In the genomic region with DNA sequence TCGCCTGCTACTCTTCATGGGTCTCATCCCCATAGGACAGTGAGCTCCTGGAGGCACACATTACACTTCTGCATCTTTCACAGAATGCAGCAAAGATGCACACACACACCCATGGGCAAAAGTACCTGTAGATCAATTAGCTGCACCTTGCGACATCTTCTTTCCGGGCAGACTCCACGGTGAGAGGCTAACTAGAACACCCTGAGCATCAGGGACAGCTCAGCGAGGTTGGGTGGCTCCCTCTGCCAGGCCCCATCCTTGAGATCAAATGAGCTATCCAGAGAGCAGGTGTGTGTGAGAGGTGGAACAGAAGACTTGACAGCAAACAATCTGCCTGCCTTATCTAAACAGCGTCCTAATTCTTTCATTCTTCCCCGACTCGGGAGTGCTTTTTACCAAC, we compare ENCODE assay signal across 25 cellular contexts.
DNase-seq lines count a peak whose midpoint lies in the region; ATAC-seq, FAIRE-seq and TF ChIP-seq lines count a peak whose summit lies in the region.
"Had no signal": no experiment of that assay in that cellular context is flagged by ENCODE, and none has a peak within 500 bp of the region (broad histone marks: within the 10 kb centered on the region; RNA-seq: fewer than 3 reads in every experiment).

No MANE protein-coding gene starts in this region.

- H3K27me3 ChIP-seq in esophagus muscularis mucosa (no peaks in the 10 kb centered on the region), prostate gland (replicated peaks; ENCODE audit: insufficient read depth) (no peaks in the 10 kb centered on the region)

- no peak overlapping the region for H3K4me3 Mint-ChIP-seq in progenitor cell of endocrine pancreas (ENCODE audit: low read depth)
- H3K4me3 Mint-ChIP-seq: activated naive CD4-positive, alpha-beta T cell treated with anti-CD3 and anti-CD28 coated beads for 36 hours; T-cell had no signal

- H3K36me3 Mint-ChIP-seq in progenitor cell of endocrine pancreas (ENCODE audit: insufficient read depth) = peaks cover 2% of the 10 kb centered on the region

- ATAC-seq in left ventricle myocardium superior (no peak), Right ventricle myocardium inferior (no peak), GM19452 (IDR thresholded peaks at IDR 0.05; ENCODE audit: unreplicated experiment) (no peak)
- ATAC-seq: PC-3, T-cell had no signal

- TF ChIP-seq POLR2A in esophagus muscularis mucosa (IDR thresholded peaks at IDR 0.05; ENCODE audit: low read depth) (no peak), prostate gland (IDR thresholded peaks at IDR 0.05) (no peak)

- H3K9me3 Mint-ChIP-seq in progenitor cell of endocrine pancreas (ENCODE audit: low read depth) = no peaks in the 10 kb centered on the region
- H3K9me3 Mint-ChIP-seq: activated naive CD4-positive, alpha-beta T cell treated with anti-CD3 and anti-CD28 coated beads for 36 hours; T-cell had no signal

- H3K27ac ChIP-seq in esophagus muscularis mucosa (replicated peaks in 1 of 4) = peak overlapping the region in 3 of 4 donors; percentile 64 to 68 (median 65)
- H3K27ac ChIP-seq in prostate gland = no peak overlapping the region
- H3K27ac ChIP-seq: C4-2B had no signal

- H3K4me3 ChIP-seq in esophagus muscularis mucosa = no peak overlapping the region
- no peak overlapping the region for H3K4me3 ChIP-seq in prostate gland

- peak; percentile 9 for DNase-seq in left ventricle myocardium superior
- DNase-seq in Right ventricle myocardium inferior (ENCODE audit: missing footprints) = no peak
- no peak for DNase-seq in esophagus muscularis mucosa (ENCODE audit: extremely low spot score)
- no peak for DNase-seq in progenitor cell of endocrine pancreas (ENCODE audit: low spot score, unreplicated experiment)
- no peak for DNase-seq in NK-92 (lab: John Stamatoyannopoulos, UW; ENCODE audit: unreplicated experiment)
- no peak for DNase-seq in D721Med (ENCODE audit: insufficient read length, low spot score)
- no peak for DNase-seq in prostate gland (ENCODE audit: low spot score)
- DNase-seq: activated CD4-positive, alpha-beta T cell treated with anti-CD3 and anti-CD28 coated beads for 1 hour; activated CD8-positive, alpha-beta memory T cell treated with anti-CD3 and anti-CD28 coated beads for 24 hours; activated naive CD4-positive, alpha-beta T cell treated with anti-CD3 and anti-CD28 coated beads for 36 hours; activated T-cell treated with anti-CD3 and anti-CD28 coated beads, Interleukin-2, amount 50 U/mL, for 48 hours; amniotic stem cell; Calu3; effector CD4-positive, alpha-beta T cell; HCEC 1CT; kidney; NCI-H2227 treated with DMSO at 0.1 percent for 48 hours; NCI-H82; PC-3; SIG-M5; T-cell had no signal

- peak overlapping the region; percentile 9 for H3K27ac Mint-ChIP-seq in progenitor cell of endocrine pancreas
- H3K27ac Mint-ChIP-seq: activated naive CD4-positive, alpha-beta T cell treated with anti-CD3 and anti-CD28 coated beads for 36 hours; T-cell had no signal

- peaks cover 23 to 82% (median 70%) of the 10 kb centered on the region in 4 donors for H3K36me3 ChIP-seq in esophagus muscularis mucosa
- peaks cover 0 to 4% of the 10 kb centered on the region in 2 donors for H3K36me3 ChIP-seq in prostate gland

- H3K27me3 Mint-ChIP-seq in progenitor cell of endocrine pancreas = no peaks in the 10 kb centered on the region
- H3K27me3 Mint-ChIP-seq: T-cell had no signal

- H3K4me1 Mint-ChIP-seq in progenitor cell of endocrine pancreas (ENCODE audit: low read depth) = no peaks in the 10 kb centered on the region

- no peak for FAIRE-seq in D721Med (lab: Jason Lieb, UNC)
- FAIRE-seq: kidney, TTC549, urothelium cell line had no signal

- intact Hi-C loops in left ventricle myocardium superior (cut with micrococcal nuclease) = no loop called here
- intact Hi-C loops in Right ventricle myocardium inferior (cut with DNase I) = no loop called here
- intact Hi-C loops in esophagus muscularis mucosa (cut with DNase I) = no loop called here
- intact Hi-C loops in prostate gland (cut with DNase I) = no loop called here

- H3K4me1 ChIP-seq in esophagus muscularis mucosa (peaks cover 19 to 50% (median 43%) of the 10 kb centered on the region in 4 donors), prostate gland (replicated peaks) (peaks cover 4% of the 10 kb centered on the region)

- H3K9me3 ChIP-seq in esophagus muscularis mucosa (no peaks in the 10 kb centered on the region), prostate gland (no peaks in the 10 kb centered on the region)

- 82% methylated on average over 8 of the region's 8 CpGs for WGBS in esophagus muscularis mucosa
- 68% methylated on average over 8 of the region's 8 CpGs for WGBS in prostate gland

- no peak for TF ChIP-seq EP300 in esophagus muscularis mucosa (IDR thresholded peaks at IDR 0.05)

- TF ChIP-seq CTCF in esophagus muscularis mucosa (IDR thresholded peaks at IDR 0.05) = no peak
- TF ChIP-seq CTCF in progenitor cell of endocrine pancreas (IDR thresholded peaks at IDR 0.05; ENCODE audit: unreplicated experiment) = no peak
- TF ChIP-seq CTCF in D721Med (IDR thresholded peaks at IDR 0.05; ENCODE audit: insufficient read depth, missing control alignments) = no peak
- TF ChIP-seq CTCF in prostate gland (IDR thresholded peaks at IDR 0.05) = no peak

Comparison
In these comparisons a context has a peak if more than half of its experiments do, and no peak if none do; other contexts are left out.
1. H3K27ac ChIP-seq: peak in esophagus muscularis mucosa (3 of 4); none in prostate gland (0 of 2).